Comparison of ENCODE assay signal across 1 cellular context in genomic region chr5:74391410-74391809, GRCh38.
TF ChIP-seq lines count a peak whose summit lies in the region.

No MANE protein-coding gene starts in this region.

TF ChIP-seq in IMR-90, 13 proteins besides CTCF, POLR2A, EP300 and RAD21 (continued from another document):
- TF ChIP-seq NFE2L2 (IDR thresholded peaks at IDR 0.05; ENCODE audit: low read depth, low read length): no peak
